In genomic region chr11:78766997-78767396, GRCh38 we compare ENCODE assay signal across 18 cellular contexts.
A peak's percentile ranks its signal among the peaks of the same experiment; 100 is the strongest.
DNase-seq lines count a peak whose midpoint lies in the region; ATAC-seq and TF ChIP-seq lines count a peak whose summit lies in the region.
"Had no signal": no experiment of that assay in that cellular context is flagged by ENCODE, and none has a peak within 500 bp of the region (broad histone marks: within the 10 kb centered on the region; RNA-seq: fewer than 3 reads in every experiment).

No MANE protein-coding gene starts in this region.

- no peak overlapping the region for H2AK9ac ChIP-seq in IMR-90 (replicated peaks; ENCODE audit: low read depth, low read length, poor library complexity)

- no peak overlapping the region for H4K5ac ChIP-seq in IMR-90 (ENCODE audit: low read depth, low read length)

- dilution Hi-C loops in IMR-90 (cut with HindIII; ENCODE audit: low sequenced_read_pairs, unreplicated experiment) = no loop called here

- no peak overlapping the region for H3K56ac ChIP-seq in IMR-90 (ENCODE audit: extremely low read depth, insufficient read depth, low read length)

- H3K14ac ChIP-seq in IMR-90 (replicated peaks; ENCODE audit: low read depth, low read length) = peak overlapping the region; percentile 80; the same call in 1 of the 2 replicates

- H3K36me3 ChIP-seq in left ventricle myocardium inferior = no peaks in the 10 kb centered on the region
- peaks cover 4% of the 10 kb centered on the region; the same call in 1 of the 2 replicates for H3K36me3 ChIP-seq in IMR-90 (ENCODE audit: control insufficient read depth, insufficient read depth, low read length)
- H3K36me3 ChIP-seq in neural cell (ENCODE audit: insufficient read depth, low read length) = peaks cover 13% of the 10 kb centered on the region

- peaks cover 4% of the 10 kb centered on the region; the same call in 1 of the 2 replicates for H3K9me1 ChIP-seq in IMR-90 (ENCODE audit: insufficient read depth, low read length)

- no peaks in the 10 kb centered on the region for H3K9me2 ChIP-seq in neural cell (ENCODE audit: insufficient read depth, low read length)

- no TSS peak for BruUV-seq in IMR-90 (replicated peaks; lab: Mats Ljungman, UMichigan)

- no peak overlapping the region for H3K4ac ChIP-seq in IMR-90 (ENCODE audit: low read depth, low read length)

- no peak for TF ChIP-seq RAD21 in IMR-90 (IDR thresholded peaks at IDR 0.05; ENCODE audit: low read length)
- TF ChIP-seq RAD21 in neural cell (conservative IDR thresholded peaks at IDR 0.05) = no peak

- DNase-seq in left cardiac atrium = no peak
- no peak for DNase-seq in left ventricle myocardium inferior
- no peak for DNase-seq in IMR-90
- no peak for DNase-seq in right cardiac atrium
- no peak for DNase-seq in AML-193 (lab: John Stamatoyannopoulos, UW)
- DNase-seq: Caco-2; CD4-positive, CD25-positive, alpha-beta regulatory T cell; CD8-positive, alpha-beta T cell; DMS153; DND-41; GM23248; H7; HCEC 1CT had no signal

- no peak for TF ChIP-seq CTCF in left ventricle myocardium inferior (IDR thresholded peaks at IDR 0.05; ENCODE audit: borderline replicate concordance)
- TF ChIP-seq CTCF in IMR-90 (conservative IDR thresholded peaks at IDR 0.05; ENCODE audit: low read depth, low read length) = no peak
- TF ChIP-seq CTCF in neural cell (IDR thresholded peaks at IDR 0.05; ENCODE audit: poor library complexity, severe bottlenecking) = no peak

- no peak overlapping the region for H3K9ac ChIP-seq in IMR-90 (ENCODE audit: low read depth, low read length)
- no peak overlapping the region for H3K9ac ChIP-seq in neural cell (ENCODE audit: low read length)
- H3K9ac ChIP-seq: BLaER1, GM23248 had no signal

- H3K27me3 ChIP-seq in left ventricle myocardium inferior (ENCODE audit: low read depth) = no peaks in the 10 kb centered on the region
- H3K27me3 ChIP-seq in IMR-90 (ENCODE audit: control insufficient read depth, insufficient read depth, low read length) = no peaks in the 10 kb centered on the region
- H3K27me3 ChIP-seq in right cardiac atrium (ENCODE audit: control insufficient read depth, insufficient read depth) = no peaks in the 10 kb centered on the region
- no peaks in the 10 kb centered on the region for H3K27me3 ChIP-seq in neural cell (ENCODE audit: insufficient read depth, low read depth, low read length)
- H3K27me3 ChIP-seq: BLaER1 had no signal

- H2AK5ac ChIP-seq in IMR-90 (ENCODE audit: low read depth, low read length) = no peak overlapping the region

- no peak for TF ChIP-seq EP300 in neural cell (conservative IDR thresholded peaks at IDR 0.05; ENCODE audit: poor library complexity, severe bottlenecking)

- no peaks in the 10 kb centered on the region for H4K20me1 ChIP-seq in IMR-90 (ENCODE audit: insufficient read depth, low read length)
- H4K20me1 ChIP-seq in neural cell (ENCODE audit: insufficient read depth) = no peaks in the 10 kb centered on the region
- H4K20me1 ChIP-seq: BLaER1 had no signal

- H3K18ac ChIP-seq in IMR-90 (ENCODE audit: low read depth, low read length) = no peak overlapping the region

- in situ Hi-C loops in IMR-90 (cut with MboI; ENCODE audit: low sequenced_read_pairs) = no loop called here

- TF ChIP-seq POLR2A in IMR-90 (IDR thresholded peaks at IDR 0.05; ENCODE audit: low read depth, low read length) = no peak

- H3K4me2 ChIP-seq in IMR-90 (ENCODE audit: low read depth, low read length) (no peak overlapping the region), neural cell (ENCODE audit: low read length) (no peak overlapping the region)
- H3K4me2 ChIP-seq: BLaER1 had no signal

- H3K4me1 ChIP-seq in left ventricle myocardium inferior = peaks cover 13% of the 10 kb centered on the region
- H3K4me1 ChIP-seq in IMR-90 (ENCODE audit: control insufficient read depth, insufficient read depth, low read length) = peaks cover 4% of the 10 kb centered on the region; the same call in 1 of the 2 replicates
- H3K4me1 ChIP-seq in right cardiac atrium (ENCODE audit: control insufficient read depth, insufficient read depth, low read length) = no peaks in the 10 kb centered on the region

- H3K9me3 ChIP-seq in left ventricle myocardium inferior (replicated peaks) (no peaks in the 10 kb centered on the region), IMR-90 (ENCODE audit: control insufficient read depth, insufficient read depth, low read length) (no peaks in the 10 kb centered on the region), right cardiac atrium (ENCODE audit: control insufficient read depth, low read length) (no peaks in the 10 kb centered on the region), neural cell (ENCODE audit: low read length) (no peaks in the 10 kb centered on the region)
- H3K9me3 ChIP-seq: BLaER1, Caco-2 had no signal

- no CpG with 5 or more reads among the region's 8 CpGs for WGBS in IMR-90 (ENCODE audit: extremely low coverage in 2 of 2, insufficient read length in 1 of 2), 2 experiments
- WGBS in right cardiac atrium = 46% methylated on average over 8 of the region's 8 CpGs

- H3F3A ChIP-seq in neural cell (ENCODE audit: insufficient read depth, low read length, poor library complexity, severe bottlenecking) = no peaks in the 10 kb centered on the region

- H3K79me2 ChIP-seq in neural cell (replicated peaks; ENCODE audit: insufficient read depth, low read length) = no peaks in the 10 kb centered on the region

- no peak overlapping the region for H4K91ac ChIP-seq in IMR-90 (ENCODE audit: insufficient read depth, low read depth, low read length)

- H3K79me1 ChIP-seq in IMR-90 (ENCODE audit: low read depth in 1 of 2, low read length in 2 of 2) = no peaks in the 10 kb centered on the region

- H2AFZ ChIP-seq in IMR-90 (replicated peaks; ENCODE audit: low read length, poor library complexity) (no peak overlapping the region), neural cell (ENCODE audit: low read depth, low read length) (no peak overlapping the region)
- H2AFZ ChIP-seq: GM23248 had no signal

- peak; percentile 15 to 20 for ATAC-seq in left cardiac atrium
- no peak for ATAC-seq in IMR-90 (ENCODE audit: low read depth)
- peak; percentile 35 to 43 for ATAC-seq in right cardiac atrium
- ATAC-seq in HG03565 (IDR thresholded peaks at IDR 0.05; ENCODE audit: unreplicated experiment) = no peak
- no peak for ATAC-seq in GM19023 (IDR thresholded peaks at IDR 0.05; ENCODE audit: unreplicated experiment)
- ATAC-seq: CD8-positive, alpha-beta T cell had no signal

- H3K4me3 ChIP-seq in left ventricle myocardium inferior (no peak overlapping the region), IMR-90 (ENCODE audit: insufficient read depth, low read depth, low read length) (no peak overlapping the region), right cardiac atrium (ENCODE audit: low read length) (no peak overlapping the region), neural cell (ENCODE audit: low read length) (no peak overlapping the region)
- H3K4me3 ChIP-seq: BLaER1, GM23248 had no signal

- H3K27ac ChIP-seq in left ventricle myocardium inferior (replicated peaks) (no peak overlapping the region), IMR-90 (ENCODE audit: insufficient read depth, low read length) (no peak overlapping the region), right cardiac atrium (ENCODE audit: low read length) (no peak overlapping the region), neural cell (ENCODE audit: low read length) (no peak overlapping the region)
- H3K27ac ChIP-seq: BLaER1, C4-2B, GM23248 had no signal

- H2BK120ac ChIP-seq in IMR-90 (ENCODE audit: low read depth, low read length) = no peak overlapping the region

- H2BK15ac ChIP-seq in IMR-90 (ENCODE audit: low read depth, low read length) = no peak overlapping the region

- no peak overlapping the region for H3K23ac ChIP-seq in IMR-90 (ENCODE audit: low read depth, low read length)

- CTCF ChIA-PET in IMR-90 (lab: Yijun Ruan, JAX) = interaction anchor here (0.7 kb wide), 1 partner anchor 103 kb away, joined by 4 read pairs; no protein-coding TSS in a partner anchor

- H2BK5ac ChIP-seq in IMR-90 (ENCODE audit: low read depth, low read length, poor library complexity, severe bottlenecking) = no peak overlapping the region

- H2BK20ac ChIP-seq in IMR-90 (ENCODE audit: low read depth, low read length) = no peak overlapping the region

- intact Hi-C loops in left cardiac atrium (cut with DNase I) (no loop called here), left ventricle myocardium inferior (cut with micrococcal nuclease) (no loop called here), IMR-90 (cut with micrococcal nuclease) (no loop called here), right cardiac atrium (cut with DNase I) (no loop called here)

- no peak overlapping the region for H4K8ac ChIP-seq in IMR-90 (ENCODE audit: low read depth in 2 of 2, low read length in 2 of 2)

- POLR2A ChIA-PET in IMR-90 (lab: Charles Lee; ENCODE audit: unreplicated experiment) = no interaction called here

TF ChIP-seq in IMR-90, 13 proteins besides CTCF, POLR2A, EP300 and RAD21 (continues in another document):
- no peak for TF ChIP-seq MXI1 (IDR thresholded peaks at IDR 0.05; ENCODE audit: borderline replicate concordance, low read depth, low read length)
- no peak for TF ChIP-seq MAZ (IDR thresholded peaks at IDR 0.05; ENCODE audit: borderline replicate concordance, low read depth, low read length)
- no peak for TF ChIP-seq BHLHE40 (IDR thresholded peaks at IDR 0.05; ENCODE audit: low read depth, low read length)
- no peak for TF ChIP-seq FOS (IDR thresholded peaks at IDR 0.05; ENCODE audit: low read depth, low read length)
- no peak for TF ChIP-seq NFE2L2 (IDR thresholded peaks at IDR 0.05; ENCODE audit: low read depth, low read length)
- no peak for TF ChIP-seq CEBPB (IDR thresholded peaks at IDR 0.05; ENCODE audit: low read depth, low read length)
- no peak for TF ChIP-seq SMC3 (IDR thresholded peaks at IDR 0.05; ENCODE audit: low read depth, low read length)
- no peak for TF ChIP-seq CHD1 (IDR thresholded peaks at IDR 0.05; ENCODE audit: low read depth, low read length)
- no peak for TF ChIP-seq RCOR1 (IDR thresholded peaks at IDR 0.05; ENCODE audit: insufficient replicate concordance, low read length)

TF ChIP-seq in neural cell, 6 proteins besides CTCF, POLR2A, EP300 and RAD21 (continues in another document):
- TF ChIP-seq SMC3 (conservative IDR thresholded peaks at IDR 0.05; ENCODE audit: poor library complexity) (no peak), TAF1 (IDR thresholded peaks at IDR 0.05; ENCODE audit: low read depth) (no peak)

Comparison
In these comparisons a context has a peak if more than half of its experiments do, and no peak if none do; other contexts are left out.
1. ATAC-seq: peak in left cardiac atrium (2 of 2) and right cardiac atrium (2 of 2); none in IMR-90 (single experiment), HG03565 (single experiment) and GM19023 (single experiment).